Comparison of ENCODE assay signal across 4 cellular contexts in the genomic region with DNA sequence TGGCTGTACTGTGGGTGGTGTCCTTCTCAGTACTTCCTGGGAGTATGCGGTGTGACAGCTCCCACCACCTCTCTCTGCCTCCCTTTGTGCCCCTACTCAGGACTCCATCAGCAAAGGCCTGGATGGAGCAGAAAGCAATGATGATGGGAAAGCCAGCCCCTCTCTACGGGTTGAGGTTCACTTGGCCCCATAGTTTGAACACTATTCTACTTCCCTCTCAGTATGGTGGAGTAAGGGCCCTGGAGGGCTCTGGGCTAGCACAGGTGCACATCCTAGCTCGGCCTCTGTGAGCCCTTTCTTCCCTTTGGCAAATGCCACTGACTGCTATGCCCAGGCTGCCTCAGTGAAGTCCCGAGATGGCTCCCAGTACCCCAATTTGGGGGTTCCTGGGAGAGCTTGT.
"Had no signal": no experiment of that assay in that cellular context is flagged by ENCODE, and none has a peak within 500 bp of the region (broad histone marks: within the 10 kb centered on the region; RNA-seq: fewer than 3 reads in every experiment).

No MANE protein-coding gene starts in this region.

- H3K9ac ChIP-seq: GM23248 had no signal

- H2AFZ ChIP-seq: GM23248 had no signal

- H3K27ac ChIP-seq: GM23248 had no signal

- H3K4me3 ChIP-seq: GM23248, K562 had no signal

- DNase-seq: GOT3, KG1 had no signal
